Comparison of ENCODE assay signal across 8 cellular contexts in genomic region chr15:84747423-84748273, GRCh38. TPM values are rescaled to one million over a fixed set of nuclear protein-coding genes. Genes with fewer than 3 reads are reported as not detected.
DNase-seq lines count a peak whose midpoint lies in the region; ATAC-seq and TF ChIP-seq lines count a peak whose summit lies in the region.

No MANE protein-coding gene starts in this region.

- H3K27ac ChIP-seq in caudate nucleus (ENCODE audit: low read depth, low read length): peak overlapping the region; percentile 99

- intact Hi-C loops in activated B cell treated with CpG ODN at 0.5 μM for 24 hours (cut with micrococcal nuclease): loop anchor here (1.0 to 5.0 kb wide), 7 partner anchors 12 to 93 kb away; partner anchors contain the start of genes NMB, SEC11A and WDR73

- peaks cover 17% of the 10 kb centered on the region for H3K36me3 Mint-ChIP-seq in activated B cell treated with CpG ODN at 0.5 μM for 24 hours (ENCODE audit: low read depth)

- no peaks in the 10 kb centered on the region for H3K27me3 Mint-ChIP-seq in activated B cell treated with CpG ODN at 0.5 μM for 24 hours

- no peaks in the 10 kb centered on the region for H3K9me3 Mint-ChIP-seq in activated B cell treated with CpG ODN at 0.5 μM for 24 hours

- no peak for TF ChIP-seq CTCF in activated B cell treated with CpG ODN at 0.5 μM for 24 hours (IDR thresholded peaks at IDR 0.05)
- TF ChIP-seq CTCF in kidney epithelial cell (IDR thresholded peaks at IDR 0.05; ENCODE audit: insufficient read depth, low read length, poor library complexity, severe bottlenecking): peak; percentile 14

- no peaks in the 10 kb centered on the region for H3K36me3 ChIP-seq in kidney epithelial cell (ENCODE audit: control insufficient read depth, insufficient read depth, low read length)

- peak overlapping the region; percentile 97 for H3K4me3 Mint-ChIP-seq in activated B cell treated with CpG ODN at 0.5 μM for 24 hours

- peak; percentile 28 for DNase-seq in NCI-H1105 treated with DMSO at 0.1 percent for 48 hours (lab: John Stamatoyannopoulos, UW)
- no peak for DNase-seq in NCI-H1105 (lab: John Stamatoyannopoulos, UW)
- peak; percentile 36 for DNase-seq in NCI-H1417 treated with DMSO at 0.1 percent for 48 hours (lab: John Stamatoyannopoulos, UW)
- DNase-seq in activated B cell treated with CpG ODN at 0.5 μM for 24 hours: no peak
- peak in 58 of 61 donors; percentile 18 to 87 (median 72) for DNase-seq in caudate nucleus (lab: John Stamatoyannopoulos, UW)
- DNase-seq in kidney epithelial cell (ENCODE audit: low read depth): no peak
- peak; percentile 54 to 58 (median 56) for DNase-seq in stimulated activated CD4-positive, alpha-beta T cell treated with anti-CD3 and anti-CD28 coated beads, Interleukin-12 subunit alpha, Interleukin-12 subunit beta, amount 100 ng/mL, for 48 hours (ENCODE audit: low read depth in 2 of 3, low spot score in 1 of 3)

- H3K4me1 Mint-ChIP-seq in activated B cell treated with CpG ODN at 0.5 μM for 24 hours: peaks cover 65% of the 10 kb centered on the region

- no peaks in the 10 kb centered on the region for H3K27me3 ChIP-seq in kidney epithelial cell (ENCODE audit: control insufficient read depth, insufficient read depth, low read length)

- ATAC-seq in HG02678 (IDR thresholded peaks at IDR 0.05; ENCODE audit: unreplicated experiment): peak; percentile 42
- peak; percentile 57 for ATAC-seq in activated B cell treated with CpG ODN at 0.5 μM for 24 hours (ENCODE audit: low read depth)

- POLR2A ChIA-PET in activated B cell treated with CpG ODN at 0.5 μM for 24 hours (lab: Charles Lee): interaction anchor here (0.5 to 4.6 kb wide), 9 partner anchors 10 to 94 kb away, joined by 3 to 127 read pairs (median 7); partner anchors contain the start of genes SEC11A and WDR73

- CTCF ChIA-PET in activated B cell treated with CpG ODN at 0.5 μM for 24 hours (lab: Charles Lee): interaction anchor here (1.7 kb wide), 1 partner anchor 32 kb away, joined by 6 read pairs; the partner anchor contains the start of gene SEC11A

- H3K4me3 ChIP-seq in kidney epithelial cell (ENCODE audit: low read depth, low read length): peak overlapping the region; percentile 96

- H3K27ac Mint-ChIP-seq in activated B cell treated with CpG ODN at 0.5 μM for 24 hours: peak overlapping the region; percentile 99

RNA-seq across cellular contexts. Expression of gene ZNF592, which starts 0.7 kb away (rescaled TPM):
- 40.6 and 44.3 TPM in 2 replicates for total RNA-seq in activated B cell treated with CpG ODN at 0.5 μM for 24 hours
- 18.8 and 20.5 TPM in 2 replicates for total RNA-seq in kidney epithelial cell

RNA-seq across cellular contexts. Expression of gene SEC11A, which starts 31.7 kb away (rescaled TPM):
- total RNA-seq in activated B cell treated with CpG ODN at 0.5 μM for 24 hours: 68.9 and 71.2 TPM in 2 replicates
- total RNA-seq in kidney epithelial cell: 183 and 213 TPM in 2 replicates

Comparison
In these comparisons a context has a peak if more than half of its experiments do, and no peak if none do; other contexts are left out.
1. DNase-seq: peak in NCI-H1105 treated with DMSO at 0.1 percent for 48 hours (single experiment), NCI-H1417 treated with DMSO at 0.1 percent for 48 hours (single experiment), caudate nucleus (58 of 61) and stimulated activated CD4-positive, alpha-beta T cell treated with anti-CD3 and anti-CD28 coated beads, Interleukin-12 subunit alpha, Interleukin-12 subunit beta, amount 100 ng/mL, for 48 hours (3 of 3); none in NCI-H1105 (single experiment), activated B cell treated with CpG ODN at 0.5 μM for 24 hours (single experiment) and kidney epithelial cell (single experiment).